ENCODE assay signal across 32 cellular contexts in genomic region chr3:183782576-183782975, GRCh38. TPM values are rescaled to one million over a fixed set of nuclear protein-coding genes. Genes with fewer than 3 reads are reported as not detected.
"Had no signal": no experiment of that assay in that cellular context is flagged by ENCODE, and none has a peak within 500 bp of the region (broad histone marks: within the 10 kb centered on the region; RNA-seq: fewer than 3 reads in every experiment).

No MANE protein-coding gene starts in this region.

- H3K27me3 ChIP-seq: stomach, thyroid gland, upper lobe of left lung, vagina had no signal

- H3K4me3 Mint-ChIP-seq: activated CD4-positive, alpha-beta memory T cell treated with anti-CD3 and anti-CD28 coated beads, Interleukin-2, amount 10 ng/mL, durations not matched to agents 7 days and 5 days; activated CD4-positive, alpha-beta T cell treated with anti-CD3 and anti-CD28 coated beads, Interleukin-2, amount 10 ng/mL, durations not matched to agents 7 days and 5 days; activated naive CD8-positive, alpha-beta T cell; memory B cell; naive thymus-derived CD4-positive, alpha-beta T cell; neural crest cell; stimulated activated naive B cell treated with anti-CD40 and anti-IgM and Interleukin-4, amounts not matched to agents 10 μg/mL and 1 μg/mL and 100 μg/mL, for 72 hours had no signal

- H3K4me1 Mint-ChIP-seq: activated CD4-positive, alpha-beta T cell treated with anti-CD3 and anti-CD28 coated beads, Interleukin-2, amount 10 ng/mL, durations not matched to agents 7 days and 5 days; memory B cell; naive thymus-derived CD4-positive, alpha-beta T cell; neural crest cell; stimulated activated naive B cell treated with anti-CD40 and anti-IgM and Interleukin-4, amounts not matched to agents 10 μg/mL and 1 μg/mL and 100 μg/mL, for 72 hours had no signal

- FAIRE-seq: bronchial epithelial cell, keratinocyte, TTC549 had no signal

- ATAC-seq: left cardiac atrium; naive thymus-derived CD4-positive, alpha-beta T cell; right cardiac atrium; stimulated activated naive B cell treated with anti-CD40 and anti-IgM and Interleukin-4, amounts not matched to agents 10 μg/mL and 1 μg/mL and 100 μg/mL, for 72 hours had no signal

- H3K27me3 Mint-ChIP-seq: activated CD4-positive, alpha-beta memory T cell treated with anti-CD3 and anti-CD28 coated beads, Interleukin-2, amount 10 ng/mL, durations not matched to agents 7 days and 5 days; activated CD4-positive, alpha-beta T cell treated with anti-CD3 and anti-CD28 coated beads, Interleukin-2, amount 10 ng/mL, durations not matched to agents 7 days and 5 days; activated naive CD8-positive, alpha-beta T cell; memory B cell; naive thymus-derived CD4-positive, alpha-beta T cell; stimulated activated naive B cell treated with anti-CD40 and anti-IgM and Interleukin-4, amounts not matched to agents 10 μg/mL and 1 μg/mL and 100 μg/mL, for 72 hours had no signal

- DNase-seq: activated CD4-positive, alpha-beta memory T cell treated with anti-CD3 and anti-CD28 coated beads, Interleukin-2, amount 10 ng/mL, durations not matched to agents 7 days and 5 days; activated CD4-positive, alpha-beta T cell treated with anti-CD3 and anti-CD28 coated beads, Interleukin-2, amount 10 ng/mL, durations not matched to agents 7 days and 5 days; activated CD8-positive, alpha-beta memory T cell treated with anti-CD3 and anti-CD28 coated beads, Interleukin-2, amount 50 U/mL, for 48 hours; activated naive CD4-positive, alpha-beta T cell; activated T-cell treated with anti-CD3 and anti-CD28 coated beads, Interleukin-2, amount 50 U/mL, for 48 hours; anterior cingulate cortex; effector CD8-positive, alpha-beta T cell; foreskin fibroblast; head of caudate nucleus; hippocampal formation; left cardiac atrium; midbrain; naive thymus-derived CD4-positive, alpha-beta T cell; occipital lobe; posterior cingulate gyrus; right cardiac atrium; stimulated activated CD4-positive, alpha-beta T cell treated with anti-CD3 and anti-CD28 coated beads, Interleukin-15, amount 100 ng/mL, for 24 hours; stimulated activated CD4-positive, alpha-beta T cell treated with anti-CD3 and anti-CD28 coated beads, Interleukin-2, amount 100 ng/mL, for 24 hours; stimulated activated naive B cell treated with anti-CD40 and anti-IgM and Interleukin-4, amounts not matched to agents 10 μg/mL and 1 μg/mL and 100 μg/mL, for 72 hours; stomach; T-helper 9 cell; thyroid gland; upper lobe of left lung; WERI-Rb-1 had no signal

- H3K4me1 ChIP-seq: thyroid gland, vagina had no signal

- H3K4me3 ChIP-seq: coronary artery, stomach, thyroid gland, upper lobe of left lung, vagina had no signal

- H3K27ac Mint-ChIP-seq: activated CD4-positive, alpha-beta memory T cell treated with anti-CD3 and anti-CD28 coated beads, Interleukin-2, amount 10 ng/mL, durations not matched to agents 7 days and 5 days; activated CD4-positive, alpha-beta T cell treated with anti-CD3 and anti-CD28 coated beads, Interleukin-2, amount 10 ng/mL, durations not matched to agents 7 days and 5 days; activated naive CD8-positive, alpha-beta T cell; memory B cell had no signal

- H3K9me3 Mint-ChIP-seq: activated CD4-positive, alpha-beta memory T cell treated with anti-CD3 and anti-CD28 coated beads, Interleukin-2, amount 10 ng/mL, durations not matched to agents 7 days and 5 days; activated CD4-positive, alpha-beta T cell treated with anti-CD3 and anti-CD28 coated beads, Interleukin-2, amount 10 ng/mL, durations not matched to agents 7 days and 5 days; memory B cell; naive thymus-derived CD4-positive, alpha-beta T cell; neural crest cell; stimulated activated naive B cell treated with anti-CD40 and anti-IgM and Interleukin-4, amounts not matched to agents 10 μg/mL and 1 μg/mL and 100 μg/mL, for 72 hours had no signal

- H3K27ac ChIP-seq: coronary artery, stomach, thyroid gland, upper lobe of left lung, vagina, WERI-Rb-1 had no signal

- H3K9me3 ChIP-seq: stomach, thyroid gland, upper lobe of left lung, vagina had no signal

RNA-seq across cellular contexts. Expression of gene MAP6D1, which starts 42.8 kb away (rescaled TPM):
- total RNA-seq: vagina had no signal
- polyA plus RNA-seq: naive thymus-derived CD4-positive, alpha-beta T cell had no signal
